In the genomic region with DNA sequence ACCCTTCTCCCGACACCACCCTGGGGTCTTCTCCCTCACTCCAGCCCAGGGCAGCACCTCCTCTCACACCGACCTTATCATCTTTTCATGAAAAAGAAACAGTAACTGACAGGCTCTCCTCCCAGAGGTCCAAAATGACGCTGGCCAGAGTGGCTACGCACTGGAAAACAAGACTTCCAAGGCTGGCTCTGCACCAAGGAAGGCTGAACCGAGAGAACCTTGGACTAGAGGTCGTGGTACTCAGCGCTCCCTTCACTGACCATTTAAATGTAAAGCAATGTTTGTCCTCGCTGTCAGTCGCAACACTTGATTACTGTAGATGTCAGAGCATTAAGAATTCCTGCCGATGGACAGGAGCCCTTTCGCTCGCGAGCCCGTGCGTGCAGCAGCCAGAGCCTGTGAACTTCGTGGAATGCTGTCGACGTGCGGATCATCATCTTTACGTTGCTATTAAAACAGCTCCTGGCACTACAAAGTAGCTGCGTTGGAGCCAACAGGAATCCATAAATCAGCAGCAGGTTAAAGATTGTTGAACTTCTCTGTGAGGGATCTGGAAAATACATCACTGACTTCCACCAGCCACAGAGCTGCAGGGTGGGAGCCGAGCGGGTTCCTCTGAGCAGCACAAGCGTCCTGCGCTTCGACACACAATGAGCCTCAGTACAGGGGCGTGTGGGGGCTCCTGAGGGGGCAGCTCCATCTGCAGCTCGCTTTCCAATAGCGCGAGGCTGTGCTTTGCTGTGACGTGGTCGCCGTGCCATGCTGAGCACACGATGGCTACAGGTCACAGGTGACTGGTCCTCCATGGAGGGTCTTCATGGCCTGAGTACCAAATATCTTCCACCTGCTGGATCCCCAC, we compare ENCODE assay signal across 29 cellular contexts.
DNase-seq lines count a peak whose midpoint lies in the region; ATAC-seq and TF ChIP-seq lines count a peak whose summit lies in the region.
"Had no signal": no experiment of that assay in that cellular context is flagged by ENCODE, and none has a peak within 500 bp of the region (broad histone marks: within the 10 kb centered on the region; RNA-seq: fewer than 3 reads in every experiment).

No MANE protein-coding gene starts in this region.

- H2BK12ac ChIP-seq in mesenchymal stem cell (ENCODE audit: low read length in 2 of 2), result no peak overlapping the region

- no peak overlapping the region for H2BK120ac ChIP-seq in IMR-90 (ENCODE audit: low read depth, low read length)
- no peak overlapping the region for H2BK120ac ChIP-seq in mesenchymal stem cell (ENCODE audit: low read depth, low read length)

- no peak overlapping the region for H3K4me3 ChIP-seq in IMR-90 (ENCODE audit: insufficient read depth, low read depth, low read length)
- H3K4me3 ChIP-seq in endodermal cell (ENCODE audit: low read length), result no peak overlapping the region
- no peak overlapping the region for H3K4me3 ChIP-seq in mesenchymal stem cell (ENCODE audit: insufficient read depth in 1 of 2, low read depth in 1 of 2, low read length in 2 of 2)
- peak overlapping the region in 3 of 4 donors; percentile 1 to 25 (median 22) for H3K4me3 ChIP-seq in sigmoid colon
- H3K4me3 ChIP-seq in esophagus squamous epithelium, result no peak overlapping the region
- H3K4me3 ChIP-seq: BLaER1, breast epithelium, colonic mucosa, esophagus muscularis mucosa, gastroesophageal sphincter, lung had no signal

- H3K4me1 Mint-ChIP-seq in endodermal cell, result peaks cover 5% of the 10 kb centered on the region
- H3K4me1 Mint-ChIP-seq: activated T-helper 17 cell treated with anti-CD3 and anti-CD28 coated beads, Interleukin-2, amount 50 U/mL, for 72 hours had no signal

- TF ChIP-seq EP300 in sigmoid colon (IDR thresholded peaks at IDR 0.05), result no peak

- H3K27me3 Mint-ChIP-seq in endodermal cell (ENCODE audit: insufficient read depth), result no peaks in the 10 kb centered on the region
- H3K27me3 Mint-ChIP-seq: activated CD4-positive, alpha-beta memory T cell treated with anti-CD3 and anti-CD28 coated beads for 36 hours; activated T-helper 17 cell treated with anti-CD3 and anti-CD28 coated beads, Interleukin-2, amount 50 U/mL, for 72 hours had no signal

- H3K14ac ChIP-seq in IMR-90 (replicated peaks; ENCODE audit: low read depth, low read length) (no peak overlapping the region), mesenchymal stem cell (ENCODE audit: low read length in 2 of 2) (no peak overlapping the region)

- H3K36me3 ChIP-seq in IMR-90 (ENCODE audit: control insufficient read depth, insufficient read depth, low read length) (peaks cover 32% of the 10 kb centered on the region), endodermal cell (ENCODE audit: control insufficient read depth, insufficient read depth, low read length) (peaks cover 68% of the 10 kb centered on the region), mesenchymal stem cell (ENCODE audit: control insufficient read depth in 1 of 2, insufficient read depth in 2 of 2, low read depth in 1 of 2, low read length in 2 of 2) (peaks cover 27 to 45% of the 10 kb centered on the region in 2 experiments), sigmoid colon (peaks cover 0 to 7% (median 2%) of the 10 kb centered on the region in 4 donors), esophagus squamous epithelium (peaks cover 0 to 87% (median 0%) of the 10 kb centered on the region in 3 donors)
- H3K36me3 ChIP-seq: breast epithelium, colonic mucosa had no signal

- H3K9me1 ChIP-seq in IMR-90 (ENCODE audit: insufficient read depth, low read length), result peaks cover 3% of the 10 kb centered on the region; the same call in 1 of the 2 replicates

- no TSS peak for BruUV-seq in IMR-90 (replicated peaks; lab: Mats Ljungman, UMichigan)

- H3K4me2 ChIP-seq in IMR-90 (ENCODE audit: low read depth, low read length) (no peak overlapping the region), mesenchymal stem cell (ENCODE audit: low read length, poor library complexity, severe bottlenecking) (peak overlapping the region; percentile 79)
- H3K4me2 ChIP-seq: BLaER1 had no signal

- H3K9ac ChIP-seq in IMR-90 (ENCODE audit: low read depth, low read length) (no peak overlapping the region), endodermal cell (ENCODE audit: extremely low read depth, low read length, poor library complexity, severe bottlenecking) (no peak overlapping the region), mesenchymal stem cell (ENCODE audit: low read length) (no peak overlapping the region)
- H3K9ac ChIP-seq: BLaER1 had no signal

- H2BK5ac ChIP-seq in IMR-90 (ENCODE audit: low read depth, low read length, poor library complexity, severe bottlenecking) (no peak overlapping the region), mesenchymal stem cell (ENCODE audit: low read depth, low read length, poor library complexity, severe bottlenecking) (no peak overlapping the region)

- TF ChIP-seq CTCF in IMR-90 (conservative IDR thresholded peaks at IDR 0.05; ENCODE audit: low read depth, low read length) (no peak), endodermal cell (conservative IDR thresholded peaks at IDR 0.05) (no peak), sigmoid colon (IDR thresholded peaks at IDR 0.05) (no peak), GM13976 (IDR thresholded peaks at IDR 0.05; ENCODE audit: borderline replicate concordance, control extremely low read depth, extremely low read depth, insufficient read depth, missing control alignments) (no peak), esophagus squamous epithelium (IDR thresholded peaks at IDR 0.05) (no peak)

- peaks cover 73% of the 10 kb centered on the region for H3K36me3 Mint-ChIP-seq in endodermal cell (ENCODE audit: low read depth)

- H4K8ac ChIP-seq in IMR-90 (ENCODE audit: low read depth in 2 of 2, low read length in 2 of 2) (no peak overlapping the region), mesenchymal stem cell (ENCODE audit: low read length) (no peak overlapping the region)

- H4K20me1 ChIP-seq in IMR-90 (ENCODE audit: insufficient read depth, low read length), result no peaks in the 10 kb centered on the region
- H4K20me1 ChIP-seq: BLaER1 had no signal

- no peak overlapping the region for H3K4ac ChIP-seq in IMR-90 (ENCODE audit: low read depth, low read length)
- H3K4ac ChIP-seq in mesenchymal stem cell (ENCODE audit: low read depth in 1 of 2, low read length in 2 of 2), result no peak overlapping the region

- H3K27ac ChIP-seq in IMR-90 (ENCODE audit: insufficient read depth, low read length), result no peak overlapping the region
- peak overlapping the region; percentile 12 for H3K27ac ChIP-seq in endodermal cell (ENCODE audit: low read depth, low read length)
- H3K27ac ChIP-seq in mesenchymal stem cell (ENCODE audit: low read length, poor library complexity, severe bottlenecking), result no peak overlapping the region
- peak overlapping the region in 2 of 4 donors; percentile 51 to 54 for H3K27ac ChIP-seq in sigmoid colon
- H3K27ac ChIP-seq in esophagus squamous epithelium, result no peak overlapping the region
- H3K27ac ChIP-seq: BLaER1, breast epithelium, colonic mucosa had no signal

- H2AFZ ChIP-seq in IMR-90 (replicated peaks; ENCODE audit: low read length, poor library complexity) (peak overlapping the region; percentile 32), mesenchymal stem cell (ENCODE audit: low read depth, low read length) (no peak overlapping the region)

- H3K9me3 ChIP-seq in IMR-90 (ENCODE audit: control insufficient read depth, insufficient read depth, low read length) (peaks cover 3% of the 10 kb centered on the region; the same call in 1 of the 2 replicates), endodermal cell (ENCODE audit: control insufficient read depth, low read length) (peaks cover 8% of the 10 kb centered on the region), mesenchymal stem cell (ENCODE audit: control insufficient read depth, low read length) (no peaks in the 10 kb centered on the region), sigmoid colon (no peaks in the 10 kb centered on the region), esophagus squamous epithelium (no peaks in the 10 kb centered on the region)
- H3K9me3 ChIP-seq: colonic mucosa had no signal

- ATAC-seq in IMR-90 (ENCODE audit: low read depth), result no peak
- ATAC-seq in GM21447 (IDR thresholded peaks at IDR 0.05; ENCODE audit: unreplicated experiment), result no peak
- ATAC-seq: gastroesophageal sphincter, Panc1 had no signal

- H3K79me1 ChIP-seq in IMR-90 (ENCODE audit: low read depth in 1 of 2, low read length in 2 of 2) (no peaks in the 10 kb centered on the region), mesenchymal stem cell (replicated peaks; ENCODE audit: low read length, poor library complexity, severe bottlenecking) (no peaks in the 10 kb centered on the region)

- no peak for TF ChIP-seq RAD21 in IMR-90 (IDR thresholded peaks at IDR 0.05; ENCODE audit: low read length)

- dilution Hi-C loops in IMR-90 (cut with HindIII; ENCODE audit: low sequenced_read_pairs, unreplicated experiment), result no loop called here

- H3K27me3 ChIP-seq in IMR-90 (ENCODE audit: control insufficient read depth, insufficient read depth, low read length) (no peaks in the 10 kb centered on the region), endodermal cell (ENCODE audit: control insufficient read depth, insufficient read depth, low read length, poor library complexity, severe bottlenecking) (no peaks in the 10 kb centered on the region), mesenchymal stem cell (ENCODE audit: control insufficient read depth in 1 of 2, insufficient read depth in 1 of 2, low read length in 2 of 2) (no peaks in the 10 kb centered on the region), sigmoid colon (no peaks in the 10 kb centered on the region), esophagus squamous epithelium (no peaks in the 10 kb centered on the region)
- H3K27me3 ChIP-seq: BLaER1, breast epithelium, colonic mucosa, esophagus muscularis mucosa, gastroesophageal sphincter had no signal

- no peak for TF ChIP-seq POLR2A in IMR-90 (IDR thresholded peaks at IDR 0.05; ENCODE audit: low read depth, low read length)
- no peak for TF ChIP-seq POLR2A in sigmoid colon (IDR thresholded peaks at IDR 0.05)
- no peak for TF ChIP-seq POLR2A in esophagus squamous epithelium (IDR thresholded peaks at IDR 0.05)

- in situ Hi-C loops in IMR-90 (cut with MboI; ENCODE audit: low sequenced_read_pairs) (no loop called here), GM13976 (cut with MboI; ENCODE audit: low sequenced_read_pairs, unreplicated experiment) (no loop called here)

- H3K27ac Mint-ChIP-seq in endodermal cell, result peak overlapping the region; percentile 26
- H3K27ac Mint-ChIP-seq: activated CD4-positive, alpha-beta memory T cell treated with anti-CD3 and anti-CD28 coated beads for 36 hours; activated T-helper 17 cell treated with anti-CD3 and anti-CD28 coated beads, Interleukin-2, amount 50 U/mL, for 72 hours had no signal

- no peak overlapping the region for H3K18ac ChIP-seq in IMR-90 (ENCODE audit: low read depth, low read length)
- no peak overlapping the region for H3K18ac ChIP-seq in mesenchymal stem cell (ENCODE audit: low read depth in 1 of 2, low read length in 2 of 2)

- H3K4me1 ChIP-seq in IMR-90 (ENCODE audit: control insufficient read depth, insufficient read depth, low read length) (no peaks in the 10 kb centered on the region), endodermal cell (ENCODE audit: control insufficient read depth, insufficient read depth, low read length) (no peaks in the 10 kb centered on the region), mesenchymal stem cell (ENCODE audit: control insufficient read depth, insufficient read depth, low read depth, low read length) (peaks cover 24% of the 10 kb centered on the region), sigmoid colon (peaks cover 0 to 20% (median 12%) of the 10 kb centered on the region in 4 donors), esophagus squamous epithelium (no peaks in the 10 kb centered on the region)
- H3K4me1 ChIP-seq: breast epithelium, colonic mucosa, gastroesophageal sphincter had no signal

- DNase-seq in IMR-90 (no peak), endodermal cell (peak; percentile 36), mesenchymal stem cell (no peak), sigmoid colon (no peak), GM13976 (ENCODE audit: low spot score) (no peak), esophagus squamous epithelium (lab: John Stamatoyannopoulos, UW) (no peak)
- DNase-seq: activated CD4-positive, alpha-beta memory T cell treated with anti-CD3 and anti-CD28 coated beads for 36 hours; activated CD8-positive, alpha-beta memory T cell treated with anti-CD3 and anti-CD28 coated beads, Interleukin-2, amount 50 U/mL, for 48 hours; activated naive CD4-positive, alpha-beta T cell treated with anti-CD3 and anti-CD28 coated beads, Interleukin-2, amount 50 U/mL, for 16 hours; amygdala; colonic mucosa; effector memory CD4-positive, alpha-beta T cell; GDM1; KBM-7; MM.1S; NCI-H1417; NCI-H2081; NCI-H2227 treated with DMSO at 0.1 percent for 48 hours; NCI-H526 treated with DMSO at 0.1 percent for 48 hours; SW 1271; trophoblast cell had no signal

- intact Hi-C loops in IMR-90 (cut with micrococcal nuclease), result no loop called here
- intact Hi-C loops in sigmoid colon (cut with DNase I), result loop anchor here (10.0 kb wide), 1 partner anchor 129 kb away; no protein-coding TSS in a partner anchor
- intact Hi-C loops in esophagus squamous epithelium (cut with DNase I), result no loop called here

- H2BK20ac ChIP-seq in IMR-90 (ENCODE audit: low read depth, low read length), result no peak overlapping the region

- H2AK5ac ChIP-seq in IMR-90 (ENCODE audit: low read depth, low read length) (no peak overlapping the region), mesenchymal stem cell (ENCODE audit: low read length, severe bottlenecking) (no peak overlapping the region)

- no peak overlapping the region for H3K56ac ChIP-seq in IMR-90 (ENCODE audit: extremely low read depth, insufficient read depth, low read length)

- H2BK15ac ChIP-seq in IMR-90 (ENCODE audit: low read depth, low read length), result no peak overlapping the region
- H2BK15ac ChIP-seq in mesenchymal stem cell (ENCODE audit: low read depth, poor library complexity, severe bottlenecking), result no peak overlapping the region

- H2AK9ac ChIP-seq in IMR-90 (replicated peaks; ENCODE audit: low read depth, low read length, poor library complexity), result no peak overlapping the region

- H3K4me3 Mint-ChIP-seq in endodermal cell, result no peak overlapping the region
- H3K4me3 Mint-ChIP-seq: activated CD4-positive, alpha-beta memory T cell treated with anti-CD3 and anti-CD28 coated beads for 36 hours; activated T-helper 17 cell treated with anti-CD3 and anti-CD28 coated beads, Interleukin-2, amount 50 U/mL, for 72 hours had no signal

- POLR2A ChIA-PET in IMR-90 (lab: Charles Lee; ENCODE audit: unreplicated experiment), result no interaction called here

- CTCF ChIA-PET in IMR-90 (lab: Yijun Ruan, JAX), result no interaction called here

- 91% methylated on average over 18 of the region's 34 CpGs; no CpG with 5 or more reads in 1 of the 2 experiments for WGBS in IMR-90 (ENCODE audit: extremely low coverage in 2 of 2, insufficient read length in 1 of 2), 2 experiments
- WGBS in endodermal cell (ENCODE audit: insufficient coverage in 1 of 2, insufficient read length in 1 of 2), 2 experiments, result 96 to 98% methylated on average over 33 to 34 of the region's 34 CpGs
- 92% methylated on average over 34 of the region's 34 CpGs for WGBS in mesenchymal stem cell
- 85 to 93% methylated on average over 34 of the region's 34 CpGs for WGBS in sigmoid colon, 2 donors
- WGBS in esophagus squamous epithelium, 2 donors, result 93 to 94% methylated on average over 22 to 25 of the region's 34 CpGs

- no peak overlapping the region for H3K23ac ChIP-seq in IMR-90 (ENCODE audit: low read depth, low read length)
- H3K23ac ChIP-seq in mesenchymal stem cell (ENCODE audit: low read length in 2 of 2), result no peak overlapping the region

- H4K91ac ChIP-seq in IMR-90 (ENCODE audit: insufficient read depth, low read depth, low read length) (no peak overlapping the region), mesenchymal stem cell (ENCODE audit: low read length) (peak overlapping the region; percentile 66)

- no peak overlapping the region for H4K5ac ChIP-seq in IMR-90 (ENCODE audit: low read depth, low read length)

- H3K9me3 Mint-ChIP-seq in endodermal cell, result no peaks in the 10 kb centered on the region
- H3K9me3 Mint-ChIP-seq: activated CD4-positive, alpha-beta memory T cell treated with anti-CD3 and anti-CD28 coated beads for 36 hours; activated T-helper 17 cell treated with anti-CD3 and anti-CD28 coated beads, Interleukin-2, amount 50 U/mL, for 72 hours had no signal

Comparison
In these comparisons a context has a peak if more than half of its experiments do, and no peak if none do; other contexts are left out.
1. H3K4me3 ChIP-seq: peak in sigmoid colon (3 of 4); none in IMR-90 (single experiment), endodermal cell (single experiment), mesenchymal stem cell (0 of 2) and esophagus squamous epithelium (0 of 4).